In the genomic region with DNA sequence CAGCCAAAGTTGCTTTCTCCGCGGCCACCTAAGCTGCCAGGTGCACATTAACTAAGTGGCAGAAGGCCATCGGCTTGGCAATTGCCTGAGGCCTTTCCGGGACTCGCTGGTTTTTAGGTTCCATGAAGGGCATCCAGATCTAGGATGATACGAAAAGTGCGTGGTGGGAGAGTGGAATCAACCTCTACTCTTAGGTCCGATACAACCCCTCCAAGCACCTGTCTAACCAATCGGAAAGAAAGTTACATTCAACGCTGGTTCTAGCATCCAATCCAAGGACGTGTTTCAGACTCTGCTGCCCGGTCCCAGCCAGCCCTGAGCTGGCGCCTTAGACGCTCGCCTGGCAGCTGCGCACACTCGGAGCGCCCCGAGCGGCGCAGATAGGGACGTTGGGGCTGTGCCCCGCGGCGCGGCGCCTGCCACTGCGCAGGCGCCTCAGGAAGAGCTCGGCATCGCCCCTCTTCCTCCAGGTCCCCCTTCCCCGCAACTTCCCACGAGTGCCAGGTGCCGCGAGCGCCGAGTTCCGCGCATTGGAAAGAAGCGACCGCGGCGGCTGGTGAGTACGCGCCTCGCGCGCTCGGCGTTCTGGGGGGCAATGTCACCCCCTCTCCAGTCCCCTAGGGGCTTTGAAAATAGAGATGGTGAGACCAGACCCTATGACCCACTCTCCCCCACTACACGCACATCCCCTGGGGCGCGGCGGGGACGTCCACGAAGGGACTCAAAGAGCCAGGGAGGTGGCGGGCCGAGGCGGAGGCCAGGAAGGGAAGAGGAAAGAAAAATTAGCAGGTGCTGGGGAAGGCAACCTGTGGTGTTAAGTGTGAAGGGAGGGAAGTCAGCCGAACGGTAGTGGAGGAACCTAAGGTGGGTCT, we compare ENCODE assay signal across 8 cellular contexts. TPM values are rescaled to one million over a fixed set of nuclear protein-coding genes. Genes with fewer than 3 reads are reported as not detected.
A peak's percentile ranks its signal among the peaks of the same experiment; 100 is the strongest.
DNase-seq lines count a peak whose midpoint lies in the region; TF ChIP-seq lines count a peak whose summit lies in the region.

A gene with protein sequence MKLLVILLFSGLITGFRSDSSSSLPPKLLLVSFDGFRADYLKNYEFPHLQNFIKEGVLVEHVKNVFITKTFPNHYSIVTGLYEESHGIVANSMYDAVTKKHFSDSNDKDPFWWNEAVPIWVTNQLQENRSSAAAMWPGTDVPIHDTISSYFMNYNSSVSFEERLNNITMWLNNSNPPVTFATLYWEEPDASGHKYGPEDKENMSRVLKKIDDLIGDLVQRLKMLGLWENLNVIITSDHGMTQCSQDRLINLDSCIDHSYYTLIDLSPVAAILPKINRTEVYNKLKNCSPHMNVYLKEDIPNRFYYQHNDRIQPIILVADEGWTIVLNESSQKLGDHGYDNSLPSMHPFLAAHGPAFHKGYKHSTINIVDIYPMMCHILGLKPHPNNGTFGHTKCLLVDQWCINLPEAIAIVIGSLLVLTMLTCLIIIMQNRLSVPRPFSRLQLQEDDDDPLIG (plus strand): TSS at position 356 of the 872 bp plus-strand sequence. CDS start 9,595 bp downstream, outside the sequence.

- WGBS in prostate gland = 1% methylated on average over 54 of the region's 61 CpGs

- no peak for TF ChIP-seq CTCF in HFF-Myc (IDR thresholded peaks at IDR 0.05; ENCODE audit: low read depth, low read length, missing control alignments)
- TF ChIP-seq CTCF in right atrium auricular region (IDR thresholded peaks at IDR 0.05) = peak in 1 of 2 donors; percentile 39
- TF ChIP-seq CTCF in prostate gland (IDR thresholded peaks at IDR 0.05) = peak in 2 of 4 experiments; percentile 19 to 34

- TF ChIP-seq POLR2A in prostate gland (IDR thresholded peaks at IDR 0.05) = peak; percentile 81

- peak; percentile 24 for DNase-seq in HFF-Myc (ENCODE audit: extremely low read depth, low read depth)
- peak; percentile 88 for DNase-seq in NCI-H1105 (lab: John Stamatoyannopoulos, UW)
- peak; percentile 89 for DNase-seq in SW480 (ENCODE audit: low spot score)
- DNase-seq in amygdala (lab: John Stamatoyannopoulos, UW) = peak in 55 of 56 donors; percentile 53 to 96 (median 85)
- peak; percentile 89 for DNase-seq in right atrium auricular region (ENCODE audit: low spot score)
- DNase-seq in prostate gland (ENCODE audit: low spot score) = peak; percentile 91
- DNase-seq in ureter (ENCODE audit: low spot score) = peak; percentile 91

- H3K27ac ChIP-seq in right atrium auricular region = peak within 1 kb of the TSS; percentile 91 to 93
- peak within 1 kb of the TSS; percentile 73 to 77 for H3K27ac ChIP-seq in prostate gland

- intact Hi-C loops in prostate gland (cut with DNase I) = no loop called here

- H3K4me3 ChIP-seq in GM08714 (ENCODE audit: low read length) (peak within 1 kb of the TSS; percentile 92), HFF-Myc (replicated peaks; ENCODE audit: low read depth, low read length) (peak within 1 kb of the TSS; percentile 35), right atrium auricular region (peak within 1 kb of the TSS; percentile 77 to 82), prostate gland (peak within 1 kb of the TSS; percentile 66 to 75)

- H3K27me3 ChIP-seq in right atrium auricular region = no peaks in the 10 kb centered on the region
- H3K27me3 ChIP-seq in prostate gland (replicated peaks; ENCODE audit: insufficient read depth) = no peaks in the 10 kb centered on the region

- H3K9me3 ChIP-seq in right atrium auricular region (no peaks in the 10 kb centered on the region), prostate gland (no peaks in the 10 kb centered on the region)

- H3K36me3 ChIP-seq in right atrium auricular region (no peaks in the 10 kb centered on the region), prostate gland (no peaks in the 10 kb centered on the region)

- H3K4me1 ChIP-seq in right atrium auricular region (peaks cover 0 to 29% of the 10 kb centered on the region in 2 donors), prostate gland (replicated peaks) (no peaks in the 10 kb centered on the region)

RNA-seq across cellular contexts. Expression of the gene that starts here (rescaled TPM):
- total RNA-seq in right atrium auricular region (10 to 100 TPM; 24.5 to 36.0 TPM), prostate gland (10 to 100 TPM; 16.9 to 17.5 TPM), ureter (14.6 TPM)

Comparison
In these comparisons a context has a peak if more than half of its experiments do, and no peak if none do; other contexts are left out.
1. Peak in every context shown above with its lines: DNase-seq, H3K4me3 ChIP-seq and H3K27ac ChIP-seq.
2. H3K4me3 ChIP-seq: peak in every context shown above with its lines; median percentile 92 in GM08714; 80 in right atrium auricular region; 70 in prostate gland; 35 in HFF-Myc.
3. DNase-seq: peak in every context shown above with its lines; median percentile 91 in prostate gland; 91 in ureter; 89 in SW480; 89 in right atrium auricular region; 88 in NCI-H1105; 85 in amygdala; 24 in HFF-Myc.